Comparison of ENCODE assay signal across 8 cellular contexts in genomic region chr17:42744283-42744805, GRCh38. TPM values are rescaled to one million over a fixed set of nuclear protein-coding genes. Genes with fewer than 3 reads are reported as not detected.
DNase-seq lines count a peak whose midpoint lies in the region; ATAC-seq and TF ChIP-seq lines count a peak whose summit lies in the region.

No MANE protein-coding gene starts in this region.

- no peak for TF ChIP-seq EP300 in transverse colon (IDR thresholded peaks at IDR 0.05; ENCODE audit: low read depth)

- no peaks in the 10 kb centered on the region for H3K9me3 ChIP-seq in transverse colon

- 0 to 2% methylated on average over 9 to 31 of the region's 32 CpGs for WGBS in transverse colon (ENCODE audit: low coverage in 1 of 2), 2 donors

- H3K4me3 ChIP-seq in transverse colon = peak overlapping the region; percentile 49 to 88 (median 60)

- ATAC-seq in GM19438 (IDR thresholded peaks at IDR 0.05; ENCODE audit: low read depth, unreplicated experiment) (peak; percentile 61), Right ventricle myocardium inferior (peak; percentile 90)

- in situ Hi-C loops in transverse colon (cut with MboI; ENCODE audit: low pct_ligation_motif_present in 1 of 4, low pct_unique_long_range_greater_than_20kb in 1 of 4, low sequenced_read_pairs in 3 of 4) = no loop called here

- intact Hi-C loops in Right ventricle myocardium inferior (cut with DNase I) (loop anchor here (1.0 kb wide), 1 partner anchor 19 kb away; no protein-coding TSS in a partner anchor), transverse colon (cut with DNase I; ENCODE audit: low total_unique reads) (no loop called here)

- no peaks in the 10 kb centered on the region for H3K27me3 ChIP-seq in transverse colon

- peak; percentile 75 for DNase-seq in COLO668 (lab: John Stamatoyannopoulos, UW; ENCODE audit: unreplicated experiment)
- DNase-seq in HK-2 (ENCODE audit: unreplicated experiment) = peak; percentile 84
- DNase-seq in RKO (ENCODE audit: low spot score) = peak; percentile 91
- peak; percentile 77 for DNase-seq in activated naive CD4-positive, alpha-beta T cell treated with anti-CD3 and anti-CD28 coated beads, Interleukin-2, amount 50 U/mL, for 16 hours
- peak; percentile 86 for DNase-seq in Right ventricle myocardium inferior (ENCODE audit: missing footprints)
- peak; percentile 48 for DNase-seq in pons (ENCODE audit: low spot score)
- peak; percentile 80 for DNase-seq in transverse colon

- TF ChIP-seq CTCF in transverse colon (IDR thresholded peaks at IDR 0.05) = peak in 1 of 5 experiments; percentile 6

- no peak for TF ChIP-seq POLR2A in transverse colon (IDR thresholded peaks at IDR 0.05)

- peaks cover 12 to 18% (median 14%) of the 10 kb centered on the region in 4 donors for H3K4me1 ChIP-seq in transverse colon

- H3K27ac ChIP-seq in transverse colon = peak overlapping the region; percentile 85 to 93 (median 90)

- no peaks in the 10 kb centered on the region for H3K36me3 ChIP-seq in transverse colon

RNA-seq across cellular contexts. Expression of gene EZH1, which starts 0.5 kb away (rescaled TPM):
- total RNA-seq in Right ventricle myocardium inferior (44.4 TPM), transverse colon (100 to 1,000 TPM in 1 of 4 donors, 10 to 100 TPM in 3; 30.4 to 159 (median 43.4) TPM)

RNA-seq across cellular contexts. Expression of gene RAMP2, which starts 16.7 kb away (rescaled TPM):
- total RNA-seq in Right ventricle myocardium inferior (41.3 TPM), transverse colon (10 to 100 TPM in 2 of 4 donors, 1 to 10 TPM in 2; 6.1 to 88.0 (median 23.4) TPM)

RNA-seq across cellular contexts. Expression of gene VPS25, which starts 28.9 kb away (rescaled TPM):
- total RNA-seq in Right ventricle myocardium inferior (33.2 TPM), transverse colon (100 to 1,000 TPM in 1 of 4 donors, 10 to 100 TPM in 3; 58.3 to 111 (median 79.7) TPM)

RNA-seq across cellular contexts. Expression of gene WNK4, which starts 36.1 kb away (rescaled TPM):
- total RNA-seq in Right ventricle myocardium inferior (not detected), transverse colon (10 to 100 TPM; 17.9 to 87.6 (median 40.9) TPM)

RNA-seq across cellular contexts. Expression of gene COA3, which starts 54.2 kb away (rescaled TPM):
- total RNA-seq in Right ventricle myocardium inferior (72.6 TPM), transverse colon (100 to 1,000 TPM; 128 to 400 (median 171) TPM)

Comparison
In these comparisons a context has a peak if more than half of its experiments do, and no peak if none do; other contexts are left out.
1. Peak in every context shown above with its lines: DNase-seq, ATAC-seq, H3K4me3 ChIP-seq and H3K27ac ChIP-seq.